ENCODE assay signal across 8 cellular contexts in genomic region chr1:31955917-31956736, GRCh38. TPM values are rescaled to one million over a fixed set of nuclear protein-coding genes. Genes with fewer than 3 reads are reported as not detected.
DNase-seq lines count a peak whose midpoint lies in the region; ATAC-seq and TF ChIP-seq lines count a peak whose summit lies in the region.

No MANE protein-coding gene starts in this region.

- peaks cover 71% of the 10 kb centered on the region for H3K4me1 Mint-ChIP-seq in CD4-positive, alpha-beta T cell (ENCODE audit: low read depth)
- peaks cover 35% of the 10 kb centered on the region for H3K4me1 Mint-ChIP-seq in chondrocyte (ENCODE audit: low read depth)

- CTCF ChIA-PET in CD4-positive, alpha-beta T cell (lab: Charles Lee): interaction anchor here (0.6 to 3.9 kb wide), 11 partner anchors 9 to 141 kb away, joined by 3 to 43 read pairs (median 5); partner anchors contain the start of genes PTP4A2 and SPOCD1
- CTCF ChIA-PET in IMR-90 (lab: Yijun Ruan, JAX): interaction anchor here (0.8 to 2.2 kb wide), 5 partner anchors 8 to 167 kb away, joined by 3 to 11 read pairs (median 7); partner anchors contain the start of gene PTP4A2

- in situ Hi-C loops in IMR-90 (cut with MboI; ENCODE audit: low sequenced_read_pairs): no loop called here

- H3K14ac ChIP-seq in IMR-90 (replicated peaks; ENCODE audit: low read depth, low read length): peak overlapping the region; percentile 94

- peak overlapping the region; percentile 96 for H2BK20ac ChIP-seq in IMR-90 (ENCODE audit: low read depth, low read length)

- H3K9me3 Mint-ChIP-seq in CD4-positive, alpha-beta T cell: no peaks in the 10 kb centered on the region
- no peaks in the 10 kb centered on the region for H3K9me3 Mint-ChIP-seq in chondrocyte (ENCODE audit: low read depth)

- H4K8ac ChIP-seq in IMR-90 (ENCODE audit: low read depth in 2 of 2, low read length in 2 of 2): peak overlapping the region; percentile 85 to 98

- H3K36me3 Mint-ChIP-seq in CD4-positive, alpha-beta T cell (ENCODE audit: low read depth): no peaks in the 10 kb centered on the region
- H3K36me3 Mint-ChIP-seq in chondrocyte (ENCODE audit: low read depth): no peaks in the 10 kb centered on the region

- POLR2A ChIA-PET in CD4-positive, alpha-beta T cell (lab: Charles Lee): interaction anchor here (0.6 to 16.8 kb wide), 7 partner anchors 17 to 130 kb away, joined by 3 to 413 read pairs (median 3); partner anchors contain the start of gene PTP4A2
- POLR2A ChIA-PET in IMR-90 (lab: Charles Lee; ENCODE audit: unreplicated experiment): interaction anchor here (1.5 to 1.7 kb wide), 2 partner anchors 11 to 18 kb away, joined by 7 to 8 read pairs; partner anchors contain the start of gene PTP4A2

- H2AK9ac ChIP-seq in IMR-90 (replicated peaks; ENCODE audit: low read depth, low read length, poor library complexity): peak overlapping the region; percentile 97

- peaks cover 23% of the 10 kb centered on the region for H3K4me1 ChIP-seq in IMR-90 (ENCODE audit: control insufficient read depth, insufficient read depth, low read length)
- peaks cover 0 to 33% (median 12%) of the 10 kb centered on the region in 4 donors for H3K4me1 ChIP-seq in right lobe of liver

- H4K91ac ChIP-seq in IMR-90 (ENCODE audit: insufficient read depth, low read depth, low read length): peak overlapping the region; percentile 100

- peaks cover 24% of the 10 kb centered on the region for H3K9me1 ChIP-seq in IMR-90 (ENCODE audit: insufficient read depth, low read length)

- peak overlapping the region; percentile 49 for H3K4me3 Mint-ChIP-seq in CD4-positive, alpha-beta T cell
- no peak overlapping the region for H3K4me3 Mint-ChIP-seq in chondrocyte (ENCODE audit: unreplicated experiment)

- peak overlapping the region; percentile 99 for H3K18ac ChIP-seq in IMR-90 (ENCODE audit: low read depth, low read length)

- peak; percentile 39 to 69 (median 60) for DNase-seq in CD4-positive, alpha-beta T cell
- DNase-seq in IMR-90 (peak; percentile 100), chondrocyte (ENCODE audit: low spot score) (no peak), right lobe of liver (peak; percentile 57 to 81 (median 71)), NCI-H774 (lab: John Stamatoyannopoulos, UW) (no peak)
- DNase-seq in activated CD4-positive, CD25-positive, alpha-beta regulatory T cell treated with anti-CD3 and anti-CD28 coated beads, Interleukin-2, amount 50 U/mL, for 16 hours (ENCODE audit: low read depth, low spot score): peak; percentile 44
- peak; percentile 70 to 81 for DNase-seq in stimulated activated CD4-positive, alpha-beta T cell treated with anti-CD3 and anti-CD28 coated beads, Interleukin-4, amount 100 ng/mL, for 48 hours (ENCODE audit: low read depth in 2 of 2)

- TF ChIP-seq POLR2A in IMR-90 (IDR thresholded peaks at IDR 0.05; ENCODE audit: low read depth, low read length) (peak; percentile 84), right lobe of liver (IDR thresholded peaks at IDR 0.05) (peak; percentile 20)

- dilution Hi-C loops in IMR-90 (cut with HindIII; ENCODE audit: low sequenced_read_pairs, unreplicated experiment): no loop called here

- peak overlapping the region; percentile 30 for H3K27ac ChIP-seq in CD4-positive, alpha-beta T cell (ENCODE audit: low read depth, low read length)
- H3K27ac ChIP-seq in IMR-90 (ENCODE audit: insufficient read depth, low read length) (peak overlapping the region; percentile 96), right lobe of liver (peak overlapping the region; percentile 83 to 89 (median 89))

- H4K5ac ChIP-seq in IMR-90 (ENCODE audit: low read depth, low read length): peak overlapping the region; percentile 98

- H4K20me1 ChIP-seq in IMR-90 (ENCODE audit: insufficient read depth, low read length): no peaks in the 10 kb centered on the region

- peak; percentile 90 for ATAC-seq in CD4-positive, alpha-beta T cell (ENCODE audit: poor library complexity)
- ATAC-seq in GM21423 (IDR thresholded peaks at IDR 0.05; ENCODE audit: unreplicated experiment): peak; percentile 60
- peak; percentile 85 for ATAC-seq in IMR-90 (ENCODE audit: low read depth)
- peak; percentile 48 to 78 (median 52) for ATAC-seq in right lobe of liver

- H3K4me3 ChIP-seq in IMR-90 (ENCODE audit: insufficient read depth, low read depth, low read length) (peak overlapping the region; percentile 3; the same call in 1 of the 2 replicates), right lobe of liver (no peak overlapping the region)

- H3K36me3 ChIP-seq in IMR-90 (ENCODE audit: control insufficient read depth, insufficient read depth, low read length) (no peaks in the 10 kb centered on the region), right lobe of liver (no peaks in the 10 kb centered on the region)

- WGBS in IMR-90 (ENCODE audit: extremely low coverage in 2 of 2, insufficient read length in 1 of 2), 2 experiments: 24% methylated on average over 4 of the region's 11 CpGs; no CpG with 5 or more reads in 1 of the 2 experiments
- WGBS in right lobe of liver (ENCODE audit: insufficient coverage, low coverage, low lambda C conversion rate, missing lambda C conversion rate): 60% methylated on average over 7 of the region's 11 CpGs

- H3K9ac ChIP-seq in IMR-90 (ENCODE audit: low read depth, low read length): peak overlapping the region; percentile 85

- H3K56ac ChIP-seq in IMR-90 (ENCODE audit: extremely low read depth, insufficient read depth, low read length): peak overlapping the region; percentile 98

- no peak for TF ChIP-seq CTCF in CD4-positive, alpha-beta T cell (IDR thresholded peaks at IDR 0.05)
- TF ChIP-seq CTCF in IMR-90 (conservative IDR thresholded peaks at IDR 0.05; ENCODE audit: low read depth, low read length) (peak; percentile 63), chondrocyte (IDR thresholded peaks at IDR 0.05) (peak; percentile 66), right lobe of liver (IDR thresholded peaks at IDR 0.05) (peak in 3 of 4 donors; percentile 7 to 35 (median 12))

- H3K23ac ChIP-seq in IMR-90 (ENCODE audit: low read depth, low read length): peak overlapping the region; percentile 99

- H3K9me3 ChIP-seq in CD4-positive, alpha-beta T cell (ENCODE audit: control insufficient read depth, low read length): no peaks in the 10 kb centered on the region
- H3K9me3 ChIP-seq in IMR-90 (ENCODE audit: control insufficient read depth, insufficient read depth, low read length): no peaks in the 10 kb centered on the region
- no peaks in the 10 kb centered on the region for H3K9me3 ChIP-seq in right lobe of liver

- peak overlapping the region; percentile 98 for H2BK120ac ChIP-seq in IMR-90 (ENCODE audit: low read depth, low read length)

- TF ChIP-seq RAD21 in IMR-90 (IDR thresholded peaks at IDR 0.05; ENCODE audit: low read length): peak; percentile 74

- peak overlapping the region; percentile 88 for H3K4me2 ChIP-seq in IMR-90 (ENCODE audit: low read depth, low read length)

- intact Hi-C loops in CD4-positive, alpha-beta T cell (cut with DNase I, micrococcal nuclease): loop anchor here in 1 of 2 experiments (1.0 kb wide), 1 partner anchor 16 kb away; no protein-coding TSS in a partner anchor
- intact Hi-C loops in IMR-90 (cut with micrococcal nuclease): loop anchor here (1.0 kb wide), 1 partner anchor 18 kb away; the partner anchor contains the start of gene PTP4A2
- intact Hi-C loops in right lobe of liver (cut with DNase I): no loop called here

- H2BK5ac ChIP-seq in IMR-90 (ENCODE audit: low read depth, low read length, poor library complexity, severe bottlenecking): peak overlapping the region; percentile 99

- TSS peak; percentile 98 for BruUV-seq in IMR-90 (replicated peaks; lab: Mats Ljungman, UMichigan)

- peak overlapping the region; percentile 80 for H3K27ac Mint-ChIP-seq in CD4-positive, alpha-beta T cell
- H3K27ac Mint-ChIP-seq in chondrocyte (ENCODE audit: unreplicated experiment): peak overlapping the region; percentile 99

- H2AFZ ChIP-seq in IMR-90 (replicated peaks; ENCODE audit: low read length, poor library complexity): peak overlapping the region; percentile 85

- no peaks in the 10 kb centered on the region for H3K27me3 ChIP-seq in CD4-positive, alpha-beta T cell (ENCODE audit: control insufficient read depth, insufficient read depth, low read length)
- H3K27me3 ChIP-seq in IMR-90 (ENCODE audit: control insufficient read depth, insufficient read depth, low read length) (no peaks in the 10 kb centered on the region), right lobe of liver (no peaks in the 10 kb centered on the region)

- peak overlapping the region; percentile 98 for H2BK15ac ChIP-seq in IMR-90 (ENCODE audit: low read depth, low read length)

- peaks cover 4 to 30% of the 10 kb centered on the region in 2 experiments for H3K79me1 ChIP-seq in IMR-90 (ENCODE audit: low read depth in 1 of 2, low read length in 2 of 2)

- peak overlapping the region; percentile 98 for H2AK5ac ChIP-seq in IMR-90 (ENCODE audit: low read depth, low read length)

- peak overlapping the region; percentile 97 for H3K4ac ChIP-seq in IMR-90 (ENCODE audit: low read depth, low read length)

- H3K27me3 Mint-ChIP-seq in CD4-positive, alpha-beta T cell: no peaks in the 10 kb centered on the region
- H3K27me3 Mint-ChIP-seq in chondrocyte (ENCODE audit: low read depth): no peaks in the 10 kb centered on the region

TF ChIP-seq in IMR-90, 13 proteins besides CTCF, POLR2A, EP300 and RAD21 (continues in another document):
- TF ChIP-seq NFE2L2 (IDR thresholded peaks at IDR 0.05; ENCODE audit: low read depth, low read length) (peak; percentile 85), RCOR1 (IDR thresholded peaks at IDR 0.05; ENCODE audit: insufficient replicate concordance, low read length) (peak; percentile 53), MAFK (IDR thresholded peaks at IDR 0.05; ENCODE audit: low read depth, low read length) (peak; percentile 52)

RNA-seq across cellular contexts. Expression of gene PTP4A2, which starts 18.0 kb away (rescaled TPM):
- total RNA-seq in CD4-positive, alpha-beta T cell: 100 to 1,000 TPM; 282 to 287 TPM
- 328 and 537 TPM in 2 replicates for total RNA-seq in IMR-90 (2012; rRNA removed)
- 99.8 and 135 TPM in 2 replicates for polyA plus RNA-seq in IMR-90 (2012; rRNA removed)
- polyA plus RNA-seq in IMR-90 (2012; cell fraction: cytosol; rRNA removed): 19.3 and 45.6 TPM in 2 replicates
- polyA plus RNA-seq in IMR-90 (2012; cell fraction: nucleus; rRNA removed; ENCODE audit: low replicate concordance): 5.8 and 62.3 TPM in 2 replicates
- 155 to 204 TPM (median 197 TPM) in 3 replicates for total RNA-seq in chondrocyte
- 100 to 1,000 TPM in 4 of 6 experiments, 10 to 100 TPM in 2; 66.3 to 143 (median 117) TPM for total RNA-seq in right lobe of liver

RNA-seq across cellular contexts. Expression of gene KHDRBS1, which starts 57.5 kb away (rescaled TPM):
- total RNA-seq in CD4-positive, alpha-beta T cell: 10 to 100 TPM; 91.6 to 94.2 TPM
- total RNA-seq in IMR-90 (2012; rRNA removed): 33.7 and 39.7 TPM in 2 replicates
- 52.6 and 67.6 TPM in 2 replicates for polyA plus RNA-seq in IMR-90 (2012; rRNA removed)
- polyA plus RNA-seq in IMR-90 (2012; cell fraction: cytosol; rRNA removed): 40.2 and 51.4 TPM in 2 replicates
- 41.3 and 49.0 TPM in 2 replicates for polyA plus RNA-seq in IMR-90 (2012; cell fraction: nucleus; rRNA removed; ENCODE audit: low replicate concordance)
- total RNA-seq in chondrocyte: 90.5 to 136 TPM (median 95.1 TPM) in 3 replicates
- total RNA-seq in right lobe of liver: 10 to 100 TPM; 22.8 to 38.2 (median 34.0) TPM

Comparison
In these comparisons a context has a peak if more than half of its experiments do, and no peak if none do; other contexts are left out.
1. DNase-seq: peak in CD4-positive, alpha-beta T cell (10 of 10), IMR-90 (single experiment), activated CD4-positive, CD25-positive, alpha-beta regulatory T cell treated with anti-CD3 and anti-CD28 coated beads, Interleukin-2, amount 50 U/mL, for 16 hours (single experiment), right lobe of liver (3 of 3) and stimulated activated CD4-positive, alpha-beta T cell treated with anti-CD3 and anti-CD28 coated beads, Interleukin-4, amount 100 ng/mL, for 48 hours (2 of 2); none in chondrocyte (single experiment) and NCI-H774 (single experiment).
2. H3K27ac ChIP-seq: peak in every context shown above with its lines; median percentile 96 in IMR-90; 89 in right lobe of liver; 30 in CD4-positive, alpha-beta T cell.
3. Peak in every context shown above with its lines, with median percentiles within 50 percentile points of each other: ATAC-seq.